9 cellular contexts compared by ENCODE assay signal in genomic region chr6:158642097-158642601, GRCh38. TPM values are rescaled to one million over a fixed set of nuclear protein-coding genes. Genes with fewer than 3 reads are reported as not detected.
A peak's percentile ranks its signal among the peaks of the same experiment; 100 is the strongest.
DNase-seq lines count a peak whose midpoint lies in the region; ATAC-seq and TF ChIP-seq lines count a peak whose summit lies in the region.
"Had no signal": no experiment of that assay in that cellular context is flagged by ENCODE, and none has a peak within 500 bp of the region (broad histone marks: within the 10 kb centered on the region; RNA-seq: fewer than 3 reads in every experiment).

No MANE protein-coding gene starts in this region.

- H3K27ac Mint-ChIP-seq in central memory CD8-positive, alpha-beta T cell (ENCODE audit: low read depth), result peak overlapping the region; percentile 94

- H3K4me1 ChIP-seq in ACC112 (ENCODE audit: control insufficient read depth, insufficient read depth, low read length, unreplicated experiment) (peaks cover 29% of the 10 kb centered on the region), body of pancreas (peaks cover 27% of the 10 kb centered on the region)

- H3K4me3 ChIP-seq in ACC112 (ENCODE audit: low read depth, low read length) (peak overlapping the region; percentile 92), body of pancreas (no peak overlapping the region)

- WGBS in body of pancreas, 2 donors, result 70 to 71% methylated on average over 8 of the region's 8 CpGs

- peaks cover 8% of the 10 kb centered on the region; the same call in 1 of the 2 replicates for H3K36me3 ChIP-seq in ACC112 (ENCODE audit: insufficient read depth, low read length)
- no peaks in the 10 kb centered on the region for H3K36me3 ChIP-seq in body of pancreas (replicated peaks in 1 of 2; ENCODE audit: insufficient read depth in 1 of 2, low read depth in 2 of 2)

- no peak overlapping the region for H2AFZ ChIP-seq in ACC112 (ENCODE audit: low read length, unreplicated experiment)

- ATAC-seq in central memory CD8-positive, alpha-beta T cell (replicated peaks; ENCODE audit: extremely low read depth, poor library complexity, severe bottlenecking), result no peak
- ATAC-seq in HG03175 (IDR thresholded peaks at IDR 0.05; ENCODE audit: unreplicated experiment) (no peak), body of pancreas (no peak)

- DNase-seq in LoVo (ENCODE audit: low spot score), result peak; percentile 43
- no peak for DNase-seq in central memory CD8-positive, alpha-beta T cell (ENCODE audit: low spot score in 2 of 2)
- DNase-seq in lung microvascular endothelial cell (ENCODE audit: low read depth in 2 of 2), result peak; percentile 74 to 75
- no peak for DNase-seq in DMS53 treated with DMSO at 0.1 percent for 48 hours (lab: John Stamatoyannopoulos, UW; ENCODE audit: unreplicated experiment)
- no peak for DNase-seq in NCI-H524 (lab: John Stamatoyannopoulos, UW)
- no peak for DNase-seq in body of pancreas
- DNase-seq: Kasumi-1 had no signal

- intact Hi-C loops in body of pancreas (cut with DNase I), result no loop called here

- peaks cover 59% of the 10 kb centered on the region for H3K79me2 ChIP-seq in ACC112 (ENCODE audit: control insufficient read depth, insufficient read depth, low read length, unreplicated experiment)

- H3K9me3 ChIP-seq in body of pancreas, result no peaks in the 10 kb centered on the region

- no peaks in the 10 kb centered on the region for H3K9me3 Mint-ChIP-seq in central memory CD8-positive, alpha-beta T cell

- peaks cover 70% of the 10 kb centered on the region for H3K4me1 Mint-ChIP-seq in central memory CD8-positive, alpha-beta T cell

- H3K36me3 Mint-ChIP-seq in central memory CD8-positive, alpha-beta T cell (ENCODE audit: insufficient read depth), result peaks cover 43% of the 10 kb centered on the region

- peak overlapping the region; percentile 96 for H3K4me3 Mint-ChIP-seq in central memory CD8-positive, alpha-beta T cell

- no peaks in the 10 kb centered on the region for H3K27me3 Mint-ChIP-seq in central memory CD8-positive, alpha-beta T cell

- no peaks in the 10 kb centered on the region for H3K27me3 ChIP-seq in ACC112 (ENCODE audit: insufficient read depth, low read length)
- no peaks in the 10 kb centered on the region for H3K27me3 ChIP-seq in body of pancreas

- TF ChIP-seq CTCF in body of pancreas (IDR thresholded peaks at IDR 0.05), result no peak

- peak overlapping the region; percentile 84 for H3K27ac ChIP-seq in ACC112 (ENCODE audit: low read depth, low read length)
- H3K27ac ChIP-seq in body of pancreas, result no peak overlapping the region

- TF ChIP-seq POLR2A in body of pancreas (IDR thresholded peaks at IDR 0.05), result no peak

RNA-seq across cellular contexts. Expression of gene DYNLT1, which starts 2.4 kb away (rescaled TPM):
- total RNA-seq in lung microvascular endothelial cell (85.4 and 89.9 TPM in 2 replicates), body of pancreas (10 to 100 TPM; 36.1 to 39.2 TPM)

RNA-seq across cellular contexts. Expression of gene SYTL3, which starts 7.7 kb away (rescaled TPM):
- 0.60 and 0.87 TPM in 2 replicates for total RNA-seq in lung microvascular endothelial cell
- 1 to 10 TPM; 1.3 to 1.8 TPM for total RNA-seq in body of pancreas

Comparison
In these comparisons a context has a peak if more than half of its experiments do, and no peak if none do; other contexts are left out.
1. DNase-seq: peak in LoVo (single experiment) and lung microvascular endothelial cell (2 of 2); none in central memory CD8-positive, alpha-beta T cell (0 of 2), DMS53 treated with DMSO at 0.1 percent for 48 hours (single experiment), NCI-H524 (0 of 2) and body of pancreas (0 of 4).